ENCODE assay signal across 1 cellular context in genomic region chr9:132671620-132672412, GRCh38.
TF ChIP-seq lines count a peak whose summit lies in the region.

No MANE protein-coding gene starts in this region.

TF ChIP-seq in H1, 55 proteins besides CTCF, POLR2A, EP300 and RAD21 (continued from another document):
- no peak for TF ChIP-seq SIRT6 (IDR thresholded peaks at IDR 0.05; ENCODE audit: low read length)
- TF ChIP-seq FOSL1 (IDR thresholded peaks at IDR 0.05; ENCODE audit: insufficient read depth, low read depth, low read length), result no peak
- no peak for TF ChIP-seq KDM5A (IDR thresholded peaks at IDR 0.05; ENCODE audit: low read length)
- TF ChIP-seq BACH1 (IDR thresholded peaks at IDR 0.05; ENCODE audit: low read length), result no peak
- TF ChIP-seq KDM1A (IDR thresholded peaks at IDR 0.05; ENCODE audit: borderline replicate concordance, low read length), result no peak
- no peak for TF ChIP-seq CHD1 (IDR thresholded peaks at IDR 0.05; ENCODE audit: low read depth, low read length)
- no peak for TF ChIP-seq POLR2AphosphoS5 (IDR thresholded peaks at IDR 0.05; ENCODE audit: low read depth, low read length)
- no peak for TF ChIP-seq HDAC6 (IDR thresholded peaks at IDR 0.05; ENCODE audit: low read depth, low read length)
- no peak for TF ChIP-seq MAFK (IDR thresholded peaks at IDR 0.05; ENCODE audit: low read depth, low read length)
- TF ChIP-seq, protein P1, sequence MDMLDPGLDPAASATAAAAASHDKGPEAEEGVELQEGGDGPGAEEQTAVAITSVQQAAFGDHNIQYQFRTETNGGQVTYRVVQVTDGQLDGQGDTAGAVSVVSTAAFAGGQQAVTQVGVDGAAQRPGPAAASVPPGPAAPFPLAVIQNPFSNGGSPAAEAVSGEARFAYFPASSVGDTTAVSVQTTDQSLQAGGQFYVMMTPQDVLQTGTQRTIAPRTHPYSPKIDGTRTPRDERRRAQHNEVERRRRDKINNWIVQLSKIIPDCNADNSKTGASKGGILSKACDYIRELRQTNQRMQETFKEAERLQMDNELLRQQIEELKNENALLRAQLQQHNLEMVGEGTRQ (IDR thresholded peaks at IDR 0.05; ENCODE audit: low read length), result no peak
- TF ChIP-seq POU5F1 (IDR thresholded peaks at IDR 0.05; ENCODE audit: low read depth, low read length), result no peak
